Comparison of ENCODE assay signal across 7 cellular contexts in genomic region chr5:159097461-159098284, GRCh38. TPM values are rescaled to one million over a fixed set of nuclear protein-coding genes. Genes with fewer than 3 reads are reported as not detected.
DNase-seq lines count a peak whose midpoint lies in the region; ATAC-seq and TF ChIP-seq lines count a peak whose summit lies in the region.

No MANE protein-coding gene starts in this region.

- no peak overlapping the region for H3K27ac Mint-ChIP-seq in dendritic cell treated with granulocyte-macrophage colony-stimulating factor and Interleukin-4, amounts not matched to agents 40 ng/mL and 50 ng/mL, for 4 days
- peak overlapping the region in 2 of 9 donors; percentile 34 to 36 for H3K27ac Mint-ChIP-seq in naive thymus-derived CD4-positive, alpha-beta T cell

- H3K4me1 ChIP-seq in naive thymus-derived CD4-positive, alpha-beta T cell (ENCODE audit: control insufficient read depth in 2 of 2, insufficient read depth in 2 of 2, low read length in 2 of 2), result peaks cover 13 to 19% of the 10 kb centered on the region in 2 donors

- POLR2A ChIA-PET in naive thymus-derived CD4-positive, alpha-beta T cell (lab: Charles Lee), result interaction anchor here (1.6 kb wide), 1 partner anchor 22 kb away, joined by 4 read pairs; no protein-coding TSS in a partner anchor

- peaks cover 15 to 17% of the 10 kb centered on the region in 2 donors for H3K27me3 ChIP-seq in naive thymus-derived CD4-positive, alpha-beta T cell (ENCODE audit: control insufficient read depth in 2 of 2, insufficient read depth in 2 of 2, low read length in 2 of 2)

- H3K27ac ChIP-seq in naive thymus-derived CD4-positive, alpha-beta T cell (ENCODE audit: low read depth, low read length), result no peak overlapping the region

- H3K9me3 ChIP-seq in naive thymus-derived CD4-positive, alpha-beta T cell (ENCODE audit: control insufficient read depth in 2 of 3, low read length in 3 of 3), result no peaks in the 10 kb centered on the region

- CTCF ChIA-PET in naive thymus-derived CD4-positive, alpha-beta T cell (lab: Charles Lee), result interaction anchor here (0.6 to 1.9 kb wide), 3 partner anchors 11 to 402 kb away, joined by 3 to 8 read pairs (median 5); no protein-coding TSS in a partner anchor

- peak; percentile 10 for ATAC-seq in naive thymus-derived CD4-positive, alpha-beta T cell
- ATAC-seq in GM18520 (IDR thresholded peaks at IDR 0.05; ENCODE audit: unreplicated experiment), result no peak

- in situ Hi-C loops in GM13976 (cut with MboI; ENCODE audit: low sequenced_read_pairs, unreplicated experiment), result no loop called here

- peak overlapping the region; percentile 31 for H3K4me3 ChIP-seq in naive thymus-derived CD4-positive, alpha-beta T cell (ENCODE audit: low read length)

- H3K36me3 Mint-ChIP-seq in dendritic cell treated with granulocyte-macrophage colony-stimulating factor and Interleukin-4, amounts not matched to agents 40 ng/mL and 50 ng/mL, for 4 days (ENCODE audit: low read depth), result no peaks in the 10 kb centered on the region
- H3K36me3 Mint-ChIP-seq in naive thymus-derived CD4-positive, alpha-beta T cell, result no peaks in the 10 kb centered on the region

- H3K27me3 Mint-ChIP-seq in dendritic cell treated with granulocyte-macrophage colony-stimulating factor and Interleukin-4, amounts not matched to agents 40 ng/mL and 50 ng/mL, for 4 days, result peaks cover 81% of the 10 kb centered on the region
- peaks cover 35 to 85% (median 48%) of the 10 kb centered on the region in 5 donors for H3K27me3 Mint-ChIP-seq in naive thymus-derived CD4-positive, alpha-beta T cell

- intact Hi-C loops in dendritic cell treated with granulocyte-macrophage colony-stimulating factor and Interleukin-4, amounts not matched to agents 40 ng/mL and 50 ng/mL, for 4 days (cut with micrococcal nuclease), result no loop called here
- intact Hi-C loops in naive thymus-derived CD4-positive, alpha-beta T cell (cut with micrococcal nuclease), result loop anchor here in 1 of 2 donors (5.0 kb wide), 1 partner anchor 220 kb away; no protein-coding TSS in a partner anchor

- H3K9me3 Mint-ChIP-seq in dendritic cell treated with granulocyte-macrophage colony-stimulating factor and Interleukin-4, amounts not matched to agents 40 ng/mL and 50 ng/mL, for 4 days, result no peaks in the 10 kb centered on the region
- H3K9me3 Mint-ChIP-seq in naive thymus-derived CD4-positive, alpha-beta T cell, result peaks cover 0 to 2% (median 0%) of the 10 kb centered on the region in 11 donors

- H3K36me3 ChIP-seq in naive thymus-derived CD4-positive, alpha-beta T cell (ENCODE audit: control insufficient read depth in 2 of 3, insufficient read depth in 3 of 3, low read length in 3 of 3), result no peaks in the 10 kb centered on the region

- H3K4me3 Mint-ChIP-seq in dendritic cell treated with granulocyte-macrophage colony-stimulating factor and Interleukin-4, amounts not matched to agents 40 ng/mL and 50 ng/mL, for 4 days, result peak overlapping the region; percentile 67
- peak overlapping the region; percentile 73 to 93 (median 88) for H3K4me3 Mint-ChIP-seq in naive thymus-derived CD4-positive, alpha-beta T cell

- no peak for TF ChIP-seq CTCF in GM13976 (IDR thresholded peaks at IDR 0.05; ENCODE audit: borderline replicate concordance, control extremely low read depth, extremely low read depth, insufficient read depth, missing control alignments)

- peaks cover 50% of the 10 kb centered on the region for H3K4me1 Mint-ChIP-seq in dendritic cell treated with granulocyte-macrophage colony-stimulating factor and Interleukin-4, amounts not matched to agents 40 ng/mL and 50 ng/mL, for 4 days (ENCODE audit: low read depth)
- H3K4me1 Mint-ChIP-seq in naive thymus-derived CD4-positive, alpha-beta T cell, result peaks cover 28 to 52% (median 39%) of the 10 kb centered on the region in 7 donors

- DNase-seq in GM13976 (ENCODE audit: low spot score), result peak; percentile 68
- DNase-seq in NAMALWA (ENCODE audit: low spot score), result peak; percentile 71
- DNase-seq in naive thymus-derived CD4-positive, alpha-beta T cell, result no peak
- DNase-seq in activated CD8-positive, alpha-beta memory T cell treated with anti-CD3 and anti-CD28 coated beads, Interleukin-2, amount 50 U/mL, for 48 hours, result no peak
- no peak for DNase-seq in stimulated activated CD8-positive, alpha-beta memory T cell treated with anti-CD3 and anti-CD28 coated beads, Interleukin-4, amount 100 ng/mL, for 48 hours

RNA-seq across cellular contexts. Expression of gene EBF1, which starts 2.0 kb away (rescaled TPM):
- 1 to 10 TPM in 1 of 5 experiments, under 1 TPM in 3, not detected in 1; 0.22 to 1.4 (median 0.47) TPM for total RNA-seq in naive thymus-derived CD4-positive, alpha-beta T cell
- not detected for polyA plus RNA-seq in naive thymus-derived CD4-positive, alpha-beta T cell

Comparison
In these comparisons a context has a peak if more than half of its experiments do, and no peak if none do; other contexts are left out.
1. DNase-seq: peak in GM13976 (single experiment) and NAMALWA (single experiment); none in naive thymus-derived CD4-positive, alpha-beta T cell (0 of 9), activated CD8-positive, alpha-beta memory T cell treated with anti-CD3 and anti-CD28 coated beads, Interleukin-2, amount 50 U/mL, for 48 hours (single experiment) and stimulated activated CD8-positive, alpha-beta memory T cell treated with anti-CD3 and anti-CD28 coated beads, Interleukin-4, amount 100 ng/mL, for 48 hours (single experiment).